In the genomic region with DNA sequence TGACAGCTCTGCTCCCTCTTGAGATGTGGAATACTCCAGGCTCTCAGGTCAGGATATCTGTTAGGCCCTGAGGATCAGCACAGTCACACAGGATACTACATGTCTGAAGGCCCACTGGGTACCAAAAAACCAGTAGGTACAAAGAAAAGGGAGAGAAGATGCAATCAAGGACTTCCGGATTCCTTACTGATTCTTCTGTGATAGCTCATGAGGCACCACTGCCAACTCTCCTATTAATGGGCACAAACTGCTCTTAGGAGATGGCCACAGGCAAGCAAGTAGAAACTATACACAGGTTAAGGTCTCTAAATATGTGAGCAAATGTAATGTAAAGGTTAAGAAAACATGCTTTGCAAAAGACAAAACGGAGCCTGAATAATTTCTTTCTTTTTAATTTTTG, we compare ENCODE assay signal across 14 cellular contexts. TPM values are rescaled to one million over a fixed set of nuclear protein-coding genes. Genes with fewer than 3 reads are reported as not detected.
A peak's percentile ranks its signal among the peaks of the same experiment; 100 is the strongest.
DNase-seq lines count a peak whose midpoint lies in the region; ATAC-seq, FAIRE-seq and TF ChIP-seq lines count a peak whose summit lies in the region.
"Had no signal": no experiment of that assay in that cellular context is flagged by ENCODE, and none has a peak within 500 bp of the region (broad histone marks: within the 10 kb centered on the region; RNA-seq: fewer than 3 reads in every experiment).

No MANE protein-coding gene starts in this region.

- H3K4me1 ChIP-seq in right atrium auricular region (peaks cover 7 to 89% of the 10 kb centered on the region in 2 donors), RWPE2 (ENCODE audit: insufficient read depth, poor library complexity, severe bottlenecking) (peaks cover 12% of the 10 kb centered on the region), liver (ENCODE audit: control insufficient read depth in 4 of 4, insufficient read depth in 4 of 4, low read length in 3 of 4) (peaks cover 23 to 74% (median 60%) of the 10 kb centered on the region in 4 donors)

- WGBS in liver = 92% methylated on average over 2 of the region's 2 CpGs

- intact Hi-C loops in Right ventricle myocardium inferior (cut with DNase I) = no loop called here

- DNase-seq in right atrium auricular region (ENCODE audit: low spot score) = no peak
- no peak for DNase-seq in Right ventricle myocardium inferior (ENCODE audit: missing footprints)
- no peak for DNase-seq in RWPE2 (ENCODE audit: low spot score)
- DNase-seq in DMS114 treated with DMSO at 0.1 percent for 48 hours (lab: John Stamatoyannopoulos, UW; ENCODE audit: unreplicated experiment) = no peak
- DNase-seq in HTR-8/SVneo (ENCODE audit: insufficient read length, low spot score) = no peak
- no peak for DNase-seq in islet precursor cell
- DNase-seq in T-helper 9 cell = no peak
- DNase-seq: activated naive CD8-positive, alpha-beta T cell treated with anti-CD3 and anti-CD28 coated beads, Interleukin-2, amount 10 ng/mL, durations not matched to agents 7 days and 5 days; effector memory CD4-positive, alpha-beta T cell; NCI-H187 treated with DMSO at 0.1 percent for 48 hours; NCI-H446 treated with DMSO at 0.1 percent for 48 hours; stimulated activated naive CD8-positive, alpha-beta T cell treated with anti-CD3 and anti-CD28 coated beads, Interleukin-15, Interleukin-2, amounts not matched to agents 100 U/mL and 50 U/mL, for 24 hours had no signal

- no peak for TF ChIP-seq RAD21 in liver (IDR thresholded peaks at IDR 0.05)

- H3K27ac ChIP-seq in right atrium auricular region = peak overlapping the region; percentile 96 to 97
- H3K27ac ChIP-seq in RWPE2 (ENCODE audit: poor library complexity, severe bottlenecking) = peak overlapping the region; percentile 70
- peak overlapping the region; percentile 53 to 87 for H3K27ac ChIP-seq in liver (ENCODE audit: low read depth in 1 of 2, low read length in 2 of 2)

- no peak overlapping the region for H3K9ac ChIP-seq in liver (ENCODE audit: low read depth in 1 of 2, low read length in 2 of 2)

- peaks cover 19% of the 10 kb centered on the region for H3K36me3 ChIP-seq in right atrium auricular region
- H3K36me3 ChIP-seq in RWPE2 (ENCODE audit: low read depth) = peaks cover 27% of the 10 kb centered on the region
- peaks cover 0 to 3% (median 0%) of the 10 kb centered on the region in 4 donors for H3K36me3 ChIP-seq in liver (ENCODE audit: control insufficient read depth in 4 of 4, insufficient read depth in 3 of 4, low read depth in 1 of 4, low read length in 3 of 4)

- ATAC-seq in Right ventricle myocardium inferior = no peak
- no peak for ATAC-seq in RWPE2 (ENCODE audit: low read depth)
- ATAC-seq: stimulated activated naive CD8-positive, alpha-beta T cell treated with anti-CD3 and anti-CD28 coated beads, Interleukin-15, Interleukin-2, amounts not matched to agents 100 U/mL and 50 U/mL, for 24 hours had no signal

- H3K4me3 ChIP-seq in right atrium auricular region (no peak overlapping the region), RWPE2 (ENCODE audit: severe bottlenecking) (no peak overlapping the region), liver (ENCODE audit: low read depth in 1 of 3, low read length in 3 of 3) (no peak overlapping the region)
- H3K4me3 ChIP-seq: vagina had no signal

- TF ChIP-seq CTCF in right atrium auricular region (IDR thresholded peaks at IDR 0.05) = no peak
- no peak for TF ChIP-seq CTCF in RWPE2 (IDR thresholded peaks at IDR 0.05; ENCODE audit: poor library complexity, severe bottlenecking)
- no peak for TF ChIP-seq CTCF in liver (IDR thresholded peaks at IDR 0.05; ENCODE audit: low read depth, low read length, missing input control)

- no peak for FAIRE-seq in HTR-8/SVneo (lab: Jason Lieb, UNC)

- H3K9me3 ChIP-seq in right atrium auricular region (no peaks in the 10 kb centered on the region), RWPE2 (ENCODE audit: severe bottlenecking) (no peaks in the 10 kb centered on the region), liver (ENCODE audit: control insufficient read depth in 4 of 4, low read length in 3 of 4) (no peaks in the 10 kb centered on the region)
- H3K9me3 ChIP-seq: vagina had no signal

- H3K27me3 ChIP-seq in right atrium auricular region (no peaks in the 10 kb centered on the region), RWPE2 (ENCODE audit: insufficient read depth, poor library complexity, severe bottlenecking) (no peaks in the 10 kb centered on the region), liver (ENCODE audit: control insufficient read depth in 4 of 4, insufficient read depth in 4 of 4, low read length in 3 of 4) (no peaks in the 10 kb centered on the region)
- H3K27me3 ChIP-seq: vagina had no signal

TF ChIP-seq in liver, 16 proteins besides CTCF, POLR2A, EP300 and RAD21:
- TF ChIP-seq TAF1 (conservative IDR thresholded peaks at IDR 0.05) = no peak
- no peak for TF ChIP-seq REST (IDR thresholded peaks at IDR 0.05)
- no peak for TF ChIP-seq ZBTB33 (IDR thresholded peaks at IDR 0.05)

RNA-seq across cellular contexts. Expression of gene TMEM127, which starts 3.5 kb away (rescaled TPM):
- total RNA-seq in right atrium auricular region (10 to 100 TPM; 88.9 to 95.2 TPM), Right ventricle myocardium inferior (68.2 TPM), liver (10 to 100 TPM; 17.7 to 19.1 TPM)
- polyA plus RNA-seq in liver = 10 to 100 TPM; 11.2 to 27.5 TPM

RNA-seq across cellular contexts. Expression of gene CIAO1, which starts 3.7 kb away (rescaled TPM):
- total RNA-seq in right atrium auricular region = 10 to 100 TPM; 77.0 to 79.7 TPM
- 59.9 TPM for total RNA-seq in Right ventricle myocardium inferior
- total RNA-seq in liver = 10 to 100 TPM; 50.6 to 80.4 TPM
- 10 to 100 TPM; 43.0 to 43.3 TPM for polyA plus RNA-seq in liver

RNA-seq across cellular contexts. Expression of gene SNRNP200, which starts 43.0 kb away (rescaled TPM):
- 10 to 100 TPM; 42.2 to 68.8 TPM for total RNA-seq in right atrium auricular region
- total RNA-seq in Right ventricle myocardium inferior = 50.9 TPM
- 10 to 100 TPM; 55.9 to 75.2 TPM for total RNA-seq in liver
- polyA plus RNA-seq in liver = 10 to 100 TPM; 28.1 to 39.1 TPM

RNA-seq across cellular contexts. Expression of gene STARD7, which starts 53.7 kb away (rescaled TPM):
- total RNA-seq in right atrium auricular region = 100 to 1,000 TPM; 128 to 163 TPM
- total RNA-seq in Right ventricle myocardium inferior = 194 TPM
- total RNA-seq in liver = 100 to 1,000 TPM in 1 of 2 donors, 10 to 100 TPM in 1; 72.0 to 120 TPM
- 10 to 100 TPM; 42.9 to 47.4 TPM for polyA plus RNA-seq in liver
